19 cellular contexts compared by ENCODE assay signal in the genomic region with DNA sequence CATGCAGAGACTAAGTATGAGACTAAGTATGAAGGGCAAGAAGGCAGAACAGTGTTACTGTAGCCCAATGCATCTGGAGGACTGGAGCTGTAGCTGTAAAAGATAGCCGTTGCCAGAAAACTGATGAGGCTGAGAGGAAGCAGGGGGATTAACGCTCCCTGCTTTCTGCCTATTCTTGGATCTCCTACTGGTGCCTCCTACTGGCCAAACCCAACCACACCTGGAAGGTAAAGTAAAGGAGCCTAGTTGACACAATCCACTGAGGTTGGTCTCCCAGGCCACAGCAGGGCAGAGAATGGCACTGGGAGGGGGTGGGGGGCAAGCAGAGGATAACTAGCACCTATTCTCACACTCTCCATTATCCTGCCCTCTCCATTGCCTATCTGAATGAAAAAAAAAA.
A peak's percentile ranks its signal among the peaks of the same experiment; 100 is the strongest.
DNase-seq lines count a peak whose midpoint lies in the region; TF ChIP-seq lines count a peak whose summit lies in the region.
"Had no signal": no experiment of that assay in that cellular context is flagged by ENCODE, and none has a peak within 500 bp of the region (broad histone marks: within the 10 kb centered on the region; RNA-seq: fewer than 3 reads in every experiment).

No MANE protein-coding gene starts in this region.

- H3K27me3 Mint-ChIP-seq in neural progenitor cell (ENCODE audit: insufficient read depth, low read depth) = no peaks in the 10 kb centered on the region
- H3K27me3 Mint-ChIP-seq: activated naive CD8-positive, alpha-beta T cell treated with anti-CD3 and anti-CD28 coated beads, Interleukin-2, amount 50 U/mL, for 24 hours; dendritic cell treated with granulocyte-macrophage colony-stimulating factor and Interleukin-4, amounts not matched to agents 40 ng/mL and 50 ng/mL, for 4 days had no signal

- no peak overlapping the region for H3K27ac Mint-ChIP-seq in neural progenitor cell
- H3K27ac Mint-ChIP-seq: activated naive CD8-positive, alpha-beta T cell treated with anti-CD3 and anti-CD28 coated beads, Interleukin-2, amount 50 U/mL, for 24 hours; dendritic cell treated with granulocyte-macrophage colony-stimulating factor and Interleukin-4, amounts not matched to agents 40 ng/mL and 50 ng/mL, for 4 days had no signal

- H3K9me3 ChIP-seq in MM.1S (replicated peaks; ENCODE audit: insufficient read depth, low read length) (no peaks in the 10 kb centered on the region), neural progenitor cell (ENCODE audit: low read depth) (no peaks in the 10 kb centered on the region)
- H3K9me3 ChIP-seq: breast epithelium, left lung, upper lobe of right lung had no signal

- no peak overlapping the region for H2AFZ ChIP-seq in MM.1S (ENCODE audit: low read length)
- H2AFZ ChIP-seq in neural progenitor cell (replicated peaks) = no peak overlapping the region

- H3K36me3 ChIP-seq in MM.1S (replicated peaks; ENCODE audit: insufficient read depth, low read length) = no peaks in the 10 kb centered on the region
- no peaks in the 10 kb centered on the region for H3K36me3 ChIP-seq in brain microvascular endothelial cell (replicated peaks)
- H3K36me3 ChIP-seq in neural progenitor cell = no peaks in the 10 kb centered on the region
- H3K36me3 ChIP-seq: breast epithelium, left lung, SJCRH30, upper lobe of right lung had no signal

- peaks cover 8% of the 10 kb centered on the region for H3K9me3 Mint-ChIP-seq in neural progenitor cell
- H3K9me3 Mint-ChIP-seq: dendritic cell treated with granulocyte-macrophage colony-stimulating factor and Interleukin-4, amounts not matched to agents 40 ng/mL and 50 ng/mL, for 4 days had no signal

- no peaks in the 10 kb centered on the region for H3F3A ChIP-seq in MM.1S (ENCODE audit: insufficient read depth, low read length)
- no peaks in the 10 kb centered on the region for H3F3A ChIP-seq in neural progenitor cell (ENCODE audit: low read depth)

- no peak overlapping the region for H3K27ac ChIP-seq in MM.1S (ENCODE audit: low read length)
- no peak overlapping the region for H3K27ac ChIP-seq in brain microvascular endothelial cell
- no peak overlapping the region for H3K27ac ChIP-seq in neural progenitor cell
- H3K27ac ChIP-seq: breast epithelium, SJCRH30, upper lobe of right lung had no signal

- no peaks in the 10 kb centered on the region for H3K4me1 Mint-ChIP-seq in neural progenitor cell

- H3K4me3 Mint-ChIP-seq in neural progenitor cell = no peak overlapping the region
- H3K4me3 Mint-ChIP-seq: activated naive CD8-positive, alpha-beta T cell treated with anti-CD3 and anti-CD28 coated beads, Interleukin-2, amount 50 U/mL, for 24 hours; dendritic cell treated with granulocyte-macrophage colony-stimulating factor and Interleukin-4, amounts not matched to agents 40 ng/mL and 50 ng/mL, for 4 days had no signal

- H3K4me1 ChIP-seq in MM.1S (ENCODE audit: low read length) (no peaks in the 10 kb centered on the region), neural progenitor cell (no peaks in the 10 kb centered on the region)
- H3K4me1 ChIP-seq: breast epithelium, SJCRH30, upper lobe of right lung had no signal

- no peak for DNase-seq in MM.1S
- no peak for DNase-seq in brain microvascular endothelial cell
- DNase-seq in neural progenitor cell (ENCODE audit: low spot score) = peak; percentile 40
- DNase-seq in AG08395 (ENCODE audit: low spot score) = no peak
- no peak for DNase-seq in activated naive CD4-positive, alpha-beta T cell treated with Interleukin-2 at 50 U/mL for 16 hours
- DNase-seq in posterior vena cava (ENCODE audit: low spot score) = no peak
- DNase-seq: activated CD4-positive, alpha-beta T cell treated with anti-CD3 and anti-CD28 coated beads for 1 hour; activated naive CD8-positive, alpha-beta T cell treated with anti-CD3 and anti-CD28 coated beads, Interleukin-2, amount 50 U/mL, for 24 hours; Calu3; left lung; NCI-H1048; NCI-H2081 treated with DMSO at 0.1 percent for 48 hours; NCI-H510A; SJCRH30; stimulated activated CD4-positive, alpha-beta T cell treated with anti-CD3 and anti-CD28 coated beads, Interleukin-2, amount 100 ng/mL, for 24 hours; upper lobe of right lung had no signal

- H3K79me2 ChIP-seq in MM.1S (ENCODE audit: low read length) (no peaks in the 10 kb centered on the region), neural progenitor cell (ENCODE audit: low read depth) (peaks cover 26% of the 10 kb centered on the region)

- H3K4me2 ChIP-seq in MM.1S (ENCODE audit: low read depth, low read length) = no peak overlapping the region
- no peak overlapping the region for H3K4me2 ChIP-seq in neural progenitor cell

- H3K36me3 Mint-ChIP-seq in neural progenitor cell = no peaks in the 10 kb centered on the region

- H4K20me1 ChIP-seq in MM.1S (ENCODE audit: insufficient read depth, low read length) = no peaks in the 10 kb centered on the region
- H4K20me1 ChIP-seq in neural progenitor cell (ENCODE audit: low read depth) = peaks cover 3% of the 10 kb centered on the region

- no peaks in the 10 kb centered on the region; the same call in 1 of the 2 replicates for H3K9me2 ChIP-seq in MM.1S (replicated peaks; ENCODE audit: insufficient read depth, low read length)

- peak; percentile 23 for TF ChIP-seq CTCF in GM12873 (IDR thresholded peaks at IDR 0.05; ENCODE audit: insufficient read depth, low read depth, low read length, missing control alignments)
- TF ChIP-seq CTCF in MM.1S (IDR thresholded peaks at IDR 0.05; ENCODE audit: low read length) = 0 out of 2 replicates have a peak, but pooled peaks have one; percentile 9
- peak; percentile 11 for TF ChIP-seq CTCF in brain microvascular endothelial cell (IDR thresholded peaks at IDR 0.05; ENCODE audit: low read depth, low read length, missing control alignments)
- TF ChIP-seq CTCF in neural progenitor cell (IDR thresholded peaks at IDR 0.05) = peak; percentile 46

- no peaks in the 10 kb centered on the region for H3K27me3 ChIP-seq in MM.1S (replicated peaks; ENCODE audit: insufficient read depth, low read length)
- H3K27me3 ChIP-seq in brain microvascular endothelial cell (replicated peaks) = no peaks in the 10 kb centered on the region
- H3K27me3 ChIP-seq in neural progenitor cell = no peaks in the 10 kb centered on the region
- H3K27me3 ChIP-seq: breast epithelium, left lung, SJCRH30, upper lobe of right lung had no signal

- H3K4me3 ChIP-seq in MM.1S (ENCODE audit: low read length) = no peak overlapping the region
- H3K4me3 ChIP-seq in brain microvascular endothelial cell (ENCODE audit: low read depth, low read length) = no peak overlapping the region
- no peak overlapping the region for H3K4me3 ChIP-seq in neural progenitor cell
- H3K4me3 ChIP-seq: breast epithelium, left lung, SJCRH30, upper lobe of right lung had no signal

- intact Hi-C loops in posterior vena cava (cut with DNase I) = no loop called here

- no peak overlapping the region for H3K9ac ChIP-seq in MM.1S (ENCODE audit: low read length)
- H3K9ac ChIP-seq in neural progenitor cell = no peak overlapping the region

- in situ Hi-C loops in brain microvascular endothelial cell (cut with HindIII; ENCODE audit: low pct_ligation_motif_present, low sequenced_read_pairs) = no loop called here
